ENCODE assay signal across 1 cellular context in the genomic region with DNA sequence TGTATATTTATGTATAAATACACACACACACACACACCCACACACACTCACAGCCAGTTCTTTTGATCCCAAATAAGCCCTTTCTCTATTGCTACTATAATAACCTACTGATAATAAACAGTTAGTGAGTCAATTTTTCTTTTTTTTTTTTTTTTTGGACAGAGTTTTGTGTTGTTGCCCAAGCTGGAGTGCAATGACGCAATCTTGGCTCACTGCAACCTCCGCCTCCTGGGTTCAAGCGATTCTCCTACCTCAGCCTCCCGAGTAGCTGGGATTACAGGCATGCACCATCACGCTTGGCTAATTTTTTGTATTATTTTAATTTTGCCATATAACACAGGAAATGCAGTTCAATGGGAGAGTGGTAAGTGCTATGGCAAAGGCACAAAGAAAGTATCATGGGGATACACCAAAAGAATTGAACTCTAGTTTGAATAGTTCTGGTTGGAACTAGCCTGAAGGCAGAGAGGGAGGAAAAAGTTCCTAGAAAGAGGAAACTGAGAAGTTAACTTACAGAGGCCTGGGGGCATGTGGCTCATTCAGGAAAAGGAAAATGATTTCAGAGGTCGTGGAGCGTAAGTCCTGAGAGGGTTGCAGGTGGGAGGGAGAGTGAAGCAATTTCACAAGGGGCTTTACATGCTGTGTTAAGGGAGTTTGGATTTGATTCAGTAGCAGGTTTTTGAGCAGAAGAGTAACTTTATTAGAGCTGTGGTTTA.
TF ChIP-seq lines count a peak whose summit lies in the region.

No MANE protein-coding gene starts in this region.

TF ChIP-seq in IMR-90, 13 proteins besides CTCF, POLR2A, EP300 and RAD21:
- TF ChIP-seq NFE2L2 (IDR thresholded peaks at IDR 0.05; ENCODE audit: low read depth, low read length) (no peak), RCOR1 (IDR thresholded peaks at IDR 0.05; ENCODE audit: insufficient replicate concordance, low read length) (no peak), BHLHE40 (IDR thresholded peaks at IDR 0.05; ENCODE audit: low read depth, low read length) (no peak), CEBPB (IDR thresholded peaks at IDR 0.05; ENCODE audit: low read depth, low read length) (peak; percentile 46; the same call in 1 of the 2 replicates)
- TF ChIP-seq, protein P1, sequence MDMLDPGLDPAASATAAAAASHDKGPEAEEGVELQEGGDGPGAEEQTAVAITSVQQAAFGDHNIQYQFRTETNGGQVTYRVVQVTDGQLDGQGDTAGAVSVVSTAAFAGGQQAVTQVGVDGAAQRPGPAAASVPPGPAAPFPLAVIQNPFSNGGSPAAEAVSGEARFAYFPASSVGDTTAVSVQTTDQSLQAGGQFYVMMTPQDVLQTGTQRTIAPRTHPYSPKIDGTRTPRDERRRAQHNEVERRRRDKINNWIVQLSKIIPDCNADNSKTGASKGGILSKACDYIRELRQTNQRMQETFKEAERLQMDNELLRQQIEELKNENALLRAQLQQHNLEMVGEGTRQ (IDR thresholded peaks at IDR 0.05; ENCODE audit: low read depth, low read length): no peak
